Comparison of ENCODE assay signal across 8 cellular contexts in the genomic region with DNA sequence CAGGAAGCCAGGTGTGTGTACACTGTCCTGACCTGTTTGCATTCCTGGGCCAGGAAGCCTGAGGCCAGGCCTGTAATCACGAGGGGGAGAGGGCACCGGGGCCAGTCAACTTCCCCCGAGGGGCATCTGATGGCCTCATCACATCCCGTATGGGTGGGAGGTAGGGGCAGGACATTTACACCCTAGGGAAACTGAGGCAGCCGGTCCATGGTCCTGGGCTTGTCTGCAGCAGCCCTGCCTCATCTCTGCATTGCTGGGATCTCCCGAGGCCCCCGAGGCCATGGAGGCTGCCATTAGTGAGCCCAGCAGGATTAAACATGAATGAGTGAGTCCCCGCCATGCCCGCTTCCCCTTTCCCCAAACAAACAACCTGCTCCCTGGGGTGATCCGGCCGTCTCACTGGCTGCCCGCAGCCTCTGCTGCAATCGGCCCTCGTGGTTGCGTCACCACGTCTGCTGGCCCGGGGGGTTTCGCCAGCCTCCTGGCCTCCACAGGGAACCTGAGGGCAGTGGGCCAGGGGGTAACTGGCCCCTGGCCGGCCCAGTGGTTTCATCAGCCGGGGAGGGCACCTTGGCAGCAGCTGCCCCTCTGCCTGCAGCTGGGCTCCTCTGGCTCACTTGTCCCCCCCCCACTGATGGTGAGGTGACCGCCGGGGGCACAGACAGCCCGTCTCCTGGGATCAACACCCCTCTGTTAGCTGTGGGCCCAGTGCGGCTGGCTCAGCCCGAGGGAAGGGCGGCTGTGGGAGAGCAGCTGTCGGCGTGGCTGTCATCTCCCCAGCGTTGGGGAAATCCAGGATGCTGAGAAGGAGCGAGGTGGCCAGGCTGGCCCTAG.
DNase-seq lines count a peak whose midpoint lies in the region; ATAC-seq and TF ChIP-seq lines count a peak whose summit lies in the region.

No MANE protein-coding gene starts in this region.

- H3K27me3 ChIP-seq in RWPE2 (ENCODE audit: insufficient read depth, poor library complexity, severe bottlenecking) (no peaks in the 10 kb centered on the region), thymus (ENCODE audit: control insufficient read depth, insufficient read depth) (no peaks in the 10 kb centered on the region)

- H3K9me3 ChIP-seq in RWPE2 (ENCODE audit: severe bottlenecking), result no peaks in the 10 kb centered on the region
- H3K9me3 ChIP-seq in thymus (ENCODE audit: control insufficient read depth), result no peaks in the 10 kb centered on the region

- H3K36me3 ChIP-seq in RWPE2 (ENCODE audit: low read depth) (no peaks in the 10 kb centered on the region), thymus (ENCODE audit: control insufficient read depth, insufficient read depth) (no peaks in the 10 kb centered on the region)

- H3K4me3 ChIP-seq in RWPE2 (ENCODE audit: severe bottlenecking) (no peak overlapping the region), thymus (ENCODE audit: low read length) (no peak overlapping the region)

- H3K4me1 ChIP-seq in RWPE2 (ENCODE audit: insufficient read depth, poor library complexity, severe bottlenecking) (peaks cover 43% of the 10 kb centered on the region), thymus (ENCODE audit: control insufficient read depth, insufficient read depth, low read length) (no peaks in the 10 kb centered on the region)

- TF ChIP-seq CTCF in RWPE2 (IDR thresholded peaks at IDR 0.05; ENCODE audit: poor library complexity, severe bottlenecking), result no peak

- 90% methylated on average over 30 of the region's 30 CpGs for WGBS in thymus

- H3K27ac ChIP-seq in RWPE2 (ENCODE audit: poor library complexity, severe bottlenecking) (peak overlapping the region; percentile 83), thymus (ENCODE audit: low read depth) (peak overlapping the region; percentile 48)

- DNase-seq in NCI-H1417 (lab: John Stamatoyannopoulos, UW) (peak in 2 of 3 experiments; percentile 79 to 92), NCI-H1417 treated with DMSO at 0.1 percent for 48 hours (lab: John Stamatoyannopoulos, UW) (no peak), RWPE2 (ENCODE audit: low spot score) (no peak), cardiac septum (ENCODE audit: low spot score) (peak; percentile 92), GM19240 (ENCODE audit: insufficient read length, low spot score) (no peak)

- ATAC-seq in RWPE2 (ENCODE audit: low read depth) (peak; percentile 69), HG03135 (IDR thresholded peaks at IDR 0.05; ENCODE audit: unreplicated experiment) (no peak), GM18498 (IDR thresholded peaks at IDR 0.05; ENCODE audit: unreplicated experiment) (no peak)

- intact Hi-C loops in cardiac septum (cut with DNase I), result no loop called here

Comparison
In these comparisons a context has a peak if more than half of its experiments do, and no peak if none do; other contexts are left out.
1. DNase-seq: peak in NCI-H1417 (2 of 3) and cardiac septum (single experiment); none in NCI-H1417 treated with DMSO at 0.1 percent for 48 hours (single experiment), RWPE2 (single experiment) and GM19240 (single experiment).